ENCODE assay signal across 12 cellular contexts in genomic region chr7:1538544-1539345, GRCh38. TPM values are rescaled to one million over a fixed set of nuclear protein-coding genes. Genes with fewer than 3 reads are reported as not detected.
DNase-seq lines count a peak whose midpoint lies in the region; ATAC-seq and TF ChIP-seq lines count a peak whose summit lies in the region.
"Had no signal": no experiment of that assay in that cellular context is flagged by ENCODE, and none has a peak within 500 bp of the region (broad histone marks: within the 10 kb centered on the region; RNA-seq: fewer than 3 reads in every experiment).

No MANE protein-coding gene starts in this region.

- H3K9ac ChIP-seq in trophoblast cell (ENCODE audit: low read length), result no peak overlapping the region

- no peaks in the 10 kb centered on the region for H3K27me3 ChIP-seq in RWPE2 (ENCODE audit: insufficient read depth, poor library complexity, severe bottlenecking)
- H3K27me3 ChIP-seq in gastroesophageal sphincter, result no peaks in the 10 kb centered on the region
- no peaks in the 10 kb centered on the region for H3K27me3 ChIP-seq in trophoblast cell (ENCODE audit: insufficient read depth, low read length)
- H3K27me3 ChIP-seq: neutrophil had no signal

- H3K14ac ChIP-seq in trophoblast cell (ENCODE audit: low read length), result no peak overlapping the region

- H2AK5ac ChIP-seq in trophoblast cell (ENCODE audit: low read length), result peak overlapping the region; percentile 45

- H2AFZ ChIP-seq in trophoblast cell (ENCODE audit: insufficient read depth, low read length, poor library complexity), result no peak overlapping the region
- H2AFZ ChIP-seq: PC-9 had no signal

- H2BK120ac ChIP-seq in trophoblast cell (ENCODE audit: insufficient read depth, low read length, poor library complexity), result peak overlapping the region; percentile 9

- peak overlapping the region; percentile 19 for H2BK12ac ChIP-seq in trophoblast cell (ENCODE audit: low read length)

- H3K4me1 ChIP-seq in RWPE2 (ENCODE audit: insufficient read depth, poor library complexity, severe bottlenecking) (peaks cover 21% of the 10 kb centered on the region), gastroesophageal sphincter (peaks cover 0 to 58% (median 29%) of the 10 kb centered on the region in 3 donors), trophoblast cell (ENCODE audit: control insufficient read depth in 1 of 2, insufficient read depth in 2 of 2, low read length in 2 of 2) (peaks cover 35 to 40% of the 10 kb centered on the region in 2 experiments)

- peaks cover 21% of the 10 kb centered on the region for H3K79me2 ChIP-seq in trophoblast cell (ENCODE audit: control insufficient read depth, insufficient read depth, low read length, poor library complexity)

- no peak overlapping the region for H3K4me3 ChIP-seq in RWPE2 (ENCODE audit: severe bottlenecking)
- peak overlapping the region; percentile 5 to 67 for H3K4me3 ChIP-seq in gastroesophageal sphincter
- no peak overlapping the region for H3K4me3 ChIP-seq in trophoblast cell (ENCODE audit: low read depth, low read length)

- peak overlapping the region; percentile 88 for H4K91ac ChIP-seq in trophoblast cell (ENCODE audit: low read depth, low read length)

- no peak for ATAC-seq in RWPE2 (ENCODE audit: low read depth)
- no peak for ATAC-seq in gastroesophageal sphincter
- no peak for ATAC-seq in GM21576 (IDR thresholded peaks at IDR 0.05; ENCODE audit: unreplicated experiment)
- ATAC-seq: activated T-cell treated with anti-CD3 and anti-CD28 coated beads, Interleukin-2, amount 50 U/mL, for 72 hours had no signal

- H3K18ac ChIP-seq in trophoblast cell (ENCODE audit: low read length), result peak overlapping the region; percentile 87

- no peak overlapping the region for H3K23ac ChIP-seq in trophoblast cell (ENCODE audit: low read length)

- H3K27ac ChIP-seq in RWPE2 (ENCODE audit: poor library complexity, severe bottlenecking), result peak overlapping the region; percentile 72
- peak overlapping the region; percentile 93 to 100 (median 98) for H3K27ac ChIP-seq in gastroesophageal sphincter
- H3K27ac ChIP-seq in trophoblast cell (ENCODE audit: low read depth, low read length), result peak overlapping the region; percentile 7
- H3K27ac ChIP-seq in substantia nigra (ENCODE audit: low read depth, low read length, poor library complexity, severe bottlenecking), result no peak overlapping the region
- H3K27ac ChIP-seq: neutrophil had no signal

- H4K8ac ChIP-seq in trophoblast cell (ENCODE audit: low read depth, low read length), result no peak overlapping the region

- no peak for TF ChIP-seq EP300 in gastroesophageal sphincter (IDR thresholded peaks at IDR 0.05)

- in situ Hi-C loops in GM13977 (cut with MboI; ENCODE audit: low pct_unique_long_range_greater_than_20kb, low sequenced_read_pairs, unreplicated experiment), result no loop called here

- H3K36me3 ChIP-seq in RWPE2 (ENCODE audit: low read depth) (peaks cover 39% of the 10 kb centered on the region), gastroesophageal sphincter (peaks cover 0 to 62% of the 10 kb centered on the region in 2 donors), trophoblast cell (ENCODE audit: control insufficient read depth in 1 of 2, insufficient read depth in 2 of 2, low read length in 2 of 2) (peaks cover 39 to 41% of the 10 kb centered on the region in 2 experiments)

- TF ChIP-seq CTCF in RWPE2 (IDR thresholded peaks at IDR 0.05; ENCODE audit: poor library complexity, severe bottlenecking) (no peak), gastroesophageal sphincter (IDR thresholded peaks at IDR 0.05) (no peak), GM13977 (IDR thresholded peaks at IDR 0.05; ENCODE audit: extremely low read depth, insufficient read depth, missing control alignments) (no peak)

- no peak for TF ChIP-seq POLR2A in gastroesophageal sphincter (IDR thresholded peaks at IDR 0.05)

- WGBS in gastroesophageal sphincter (ENCODE audit: low coverage in 1 of 2), 2 donors, result no CpG with 5 or more reads among the region's 34 CpGs
- no CpG with 5 or more reads among the region's 34 CpGs for WGBS in trophoblast cell (ENCODE audit: extremely low coverage, insufficient coverage, insufficient read length)

- H2BK5ac ChIP-seq in trophoblast cell (ENCODE audit: low read depth, low read length, poor library complexity), result no peak overlapping the region

- H4K12ac ChIP-seq in trophoblast cell (ENCODE audit: low read depth, low read length), result no peak overlapping the region

- H3K79me1 ChIP-seq in trophoblast cell (ENCODE audit: low read length), result peaks cover 27% of the 10 kb centered on the region

- H3K4ac ChIP-seq in trophoblast cell (ENCODE audit: low read depth, low read length), result peak overlapping the region; percentile 38

- DNase-seq in A172 (ENCODE audit: low spot score) (peak; percentile 70), RWPE2 (ENCODE audit: low spot score) (no peak), trophoblast cell (peak in 1 of 2 donors; percentile 47), HuH-7.5 (ENCODE audit: low spot score) (no peak), GM13977 (ENCODE audit: low spot score) (no peak), substantia nigra (lab: John Stamatoyannopoulos, UW) (no peak)
- DNase-seq: activated T-cell treated with anti-CD3 and anti-CD28 coated beads, Interleukin-2, amount 50 U/mL, for 72 hours; cortex of kidney had no signal

- H3K9me3 ChIP-seq in RWPE2 (ENCODE audit: severe bottlenecking), result no peaks in the 10 kb centered on the region
- H3K9me3 ChIP-seq in gastroesophageal sphincter, result no peaks in the 10 kb centered on the region
- H3K9me3 ChIP-seq in trophoblast cell (ENCODE audit: insufficient read depth, low read depth, low read length), result no peaks in the 10 kb centered on the region
- H3K9me3 ChIP-seq: neutrophil had no signal

- H3K4me2 ChIP-seq in trophoblast cell (ENCODE audit: low read length), result no peak overlapping the region

RNA-seq across cellular contexts. Expression of gene MAFK, which starts 8.2 kb away (rescaled TPM):
- 49.6 and 54.3 TPM in 2 replicates for total RNA-seq in A172 (2014; rRNA removed; shearing (Covaris generic))
- 100 to 1,000 TPM in 1 of 4 donors, 10 to 100 TPM in 3; 64.6 to 104 (median 77.0) TPM for total RNA-seq in gastroesophageal sphincter
- polyA plus RNA-seq in trophoblast cell (2013), result 55.4 and 60.1 TPM in 2 replicates

RNA-seq across cellular contexts. Expression of gene TMEM184A, which starts 17.3 kb away (rescaled TPM):
- total RNA-seq in A172 (2014; rRNA removed; shearing (Covaris generic)), result 2.7 and 3.6 TPM in 2 replicates
- 1 to 10 TPM in 1 of 4 donors, under 1 TPM in 2, not detected in 1; 0.15 to 1.5 (median 0.31) TPM for total RNA-seq in gastroesophageal sphincter
- 10.0 and 10.7 TPM in 2 replicates for polyA plus RNA-seq in trophoblast cell (2013)

RNA-seq across cellular contexts. Expression of gene PSMG3, which starts 31.1 kb away (rescaled TPM):
- total RNA-seq in A172 (2014; rRNA removed; shearing (Covaris generic)), result 91.0 and 138 TPM in 2 replicates
- total RNA-seq in gastroesophageal sphincter, result 10 to 100 TPM; 27.7 to 36.6 (median 35.7) TPM
- polyA plus RNA-seq in trophoblast cell (2013), result 11.7 and 12.0 TPM in 2 replicates

RNA-seq across cellular contexts. Expression of gene INTS1, which starts 34.6 kb away (rescaled TPM):
- 45.3 and 49.6 TPM in 2 replicates for total RNA-seq in A172 (2014; rRNA removed; shearing (Covaris generic))
- 10 to 100 TPM; 29.8 to 65.5 (median 41.4) TPM for total RNA-seq in gastroesophageal sphincter
- 35.4 and 39.0 TPM in 2 replicates for polyA plus RNA-seq in trophoblast cell (2013)

Comparison
In these comparisons a context has a peak if more than half of its experiments do, and no peak if none do; other contexts are left out.
1. H3K4me3 ChIP-seq: peak in gastroesophageal sphincter (2 of 2); none in RWPE2 (single experiment) and trophoblast cell (single experiment).